8 cellular contexts compared by ENCODE assay signal in genomic region chr5:23820764-23821471, GRCh38.
DNase-seq lines count a peak whose midpoint lies in the region; ATAC-seq and TF ChIP-seq lines count a peak whose summit lies in the region.

No MANE protein-coding gene starts in this region.

- H3K4me2 ChIP-seq in PC-9, result no peak overlapping the region

- no peaks in the 10 kb centered on the region for H3K4me1 Mint-ChIP-seq in immature natural killer cell

- no peak overlapping the region for H2AFZ ChIP-seq in PC-9

- peak; percentile 74 for TF ChIP-seq CTCF in A673 (conservative IDR thresholded peaks at IDR 0.05; ENCODE audit: low read depth, low read length)
- peak; percentile 1 for TF ChIP-seq CTCF in HL-60 (IDR thresholded peaks at IDR 0.05; ENCODE audit: insufficient read depth, low read length)
- TF ChIP-seq CTCF in PC-9 (conservative IDR thresholded peaks at IDR 0.05), result peak; percentile 73
- TF ChIP-seq CTCF in foreskin keratinocyte (conservative IDR thresholded peaks at IDR 0.05), result peak; percentile 66

- H3K9me3 ChIP-seq in A673 (ENCODE audit: low read depth, low read length, poor library complexity, severe bottlenecking) (no peaks in the 10 kb centered on the region), PC-9 (ENCODE audit: insufficient read depth, low read depth) (no peaks in the 10 kb centered on the region)

- no peaks in the 10 kb centered on the region for H3K36me3 Mint-ChIP-seq in immature natural killer cell

- no peaks in the 10 kb centered on the region for H3K4me1 ChIP-seq in A673 (ENCODE audit: insufficient read depth, low read length, poor library complexity, severe bottlenecking)
- H3K4me1 ChIP-seq in PC-9 (replicated peaks; ENCODE audit: insufficient read depth), result no peaks in the 10 kb centered on the region
- H3K4me1 ChIP-seq in foreskin keratinocyte, result no peaks in the 10 kb centered on the region

- no peak overlapping the region for H3K27ac Mint-ChIP-seq in immature natural killer cell

- H3K27ac ChIP-seq in A673 (ENCODE audit: low read depth, low read length, poor library complexity, severe bottlenecking), result no peak overlapping the region
- H3K27ac ChIP-seq in HL-60 (replicated peaks), result no peak overlapping the region
- no peak overlapping the region for H3K27ac ChIP-seq in PC-9
- no peak overlapping the region for H3K27ac ChIP-seq in foreskin keratinocyte

- H3F3A ChIP-seq in PC-9 (ENCODE audit: insufficient read depth, low read depth), result no peaks in the 10 kb centered on the region

- H4K20me1 ChIP-seq in PC-9 (ENCODE audit: insufficient read depth), result no peaks in the 10 kb centered on the region

- H3K27me3 Mint-ChIP-seq in immature natural killer cell (ENCODE audit: low read depth in 3 of 3), result no peaks in the 10 kb centered on the region

- no peak overlapping the region for H3K4me3 Mint-ChIP-seq in immature natural killer cell

- POLR2A ChIA-PET in A673 (lab: Charles Lee; ENCODE audit: low non-redundant PET), result no interaction called here
- POLR2A ChIA-PET in PC-9 (lab: Charles Lee; ENCODE audit: unreplicated experiment), result interaction anchor here (0.5 kb wide), 1 partner anchor 467 kb away, joined by 16 read pairs; no protein-coding TSS in a partner anchor

- H3K27me3 ChIP-seq in A673 (replicated peaks; ENCODE audit: insufficient read depth, low read depth, low read length, poor library complexity) (no peaks in the 10 kb centered on the region), HL-60 (ENCODE audit: insufficient read depth, poor library complexity, severe bottlenecking) (no peaks in the 10 kb centered on the region), PC-9 (ENCODE audit: insufficient read depth, low read depth) (no peaks in the 10 kb centered on the region), foreskin keratinocyte (no peaks in the 10 kb centered on the region)

- DNase-seq in A673 (ENCODE audit: low spot score) (peak; percentile 69), HL-60 (ENCODE audit: low read depth in 1 of 2, low spot score in 1 of 2) (no peak), PC-9 (no peak), foreskin keratinocyte (peak; percentile 25 to 61), immature natural killer cell (no peak)
- DNase-seq in activated effector memory CD4-positive, alpha-beta T cell treated with anti-CD3 and anti-CD28 coated beads, Interleukin-2, amount 50 U/mL, for 16 hours, result no peak
- no peak for DNase-seq in stimulated activated CD4-positive, alpha-beta T cell treated with anti-CD3 and anti-CD28 coated beads, Interleukin-1b, Interleukin-23, amount 100 ng/mL, for 48 hours

- ATAC-seq in foreskin keratinocyte, result peak; percentile 77
- no peak for ATAC-seq in HG02852 (IDR thresholded peaks at IDR 0.05; ENCODE audit: unreplicated experiment)

- no peaks in the 10 kb centered on the region for H3K9me2 ChIP-seq in PC-9 (ENCODE audit: insufficient read depth)

- no peaks in the 10 kb centered on the region for H3K79me2 ChIP-seq in PC-9 (ENCODE audit: low read depth)

- H3K36me3 ChIP-seq in A673 (ENCODE audit: insufficient read depth, low read length, poor library complexity, severe bottlenecking), result no peaks in the 10 kb centered on the region
- no peaks in the 10 kb centered on the region for H3K36me3 ChIP-seq in PC-9 (ENCODE audit: low read depth)

- CTCF ChIA-PET in A673 (lab: Charles Lee) (interaction anchor here (0.6 kb wide), 1 partner anchor 290 kb away, joined by 3 read pairs; no protein-coding TSS in a partner anchor), PC-9 (lab: Charles Lee) (interaction anchor here (0.5 to 1.2 kb wide), 4 partner anchors 8 to 1670 kb away, joined by 3 to 6 read pairs (median 3); no protein-coding TSS in a partner anchor)

- no peak overlapping the region for H3K4me3 ChIP-seq in A673 (ENCODE audit: low read depth, low read length, poor library complexity, severe bottlenecking)
- H3K4me3 ChIP-seq in HL-60 (replicated peaks; ENCODE audit: insufficient read depth, low read length), result no peak overlapping the region
- no peak overlapping the region for H3K4me3 ChIP-seq in PC-9

- intact Hi-C loops in A673 (cut with micrococcal nuclease; ENCODE audit: unreplicated experiment), result loop anchor here (2.0 to 5.0 kb wide), 2 partner anchors 171 to 290 kb away; no protein-coding TSS in a partner anchor
- intact Hi-C loops in PC-9 (cut with micrococcal nuclease; ENCODE audit: unreplicated experiment), result loop anchor here (1.0 to 5.0 kb wide), 2 partner anchors 289 to 821 kb away; partner anchors contain the start of gene CDH10

- BruUV-seq in A673 (replicated peaks; lab: Mats Ljungman, UMichigan) (no TSS peak), PC-9 (replicated peaks; lab: Mats Ljungman, UMichigan) (no TSS peak)

- peaks cover 1 to 36% (median 15%) of the 10 kb centered on the region in 6 donors for H3K9me3 Mint-ChIP-seq in immature natural killer cell

Comparison
In these comparisons a context has a peak if more than half of its experiments do, and no peak if none do; other contexts are left out.
1. DNase-seq: peak in A673 (single experiment) and foreskin keratinocyte (2 of 2); none in HL-60 (0 of 2), PC-9 (0 of 2), immature natural killer cell (0 of 3), activated effector memory CD4-positive, alpha-beta T cell treated with anti-CD3 and anti-CD28 coated beads, Interleukin-2, amount 50 U/mL, for 16 hours (single experiment) and stimulated activated CD4-positive, alpha-beta T cell treated with anti-CD3 and anti-CD28 coated beads, Interleukin-1b, Interleukin-23, amount 100 ng/mL, for 48 hours (single experiment).
2. CTCF ChIP-seq: peak in every context shown above with its lines; median percentile 74 in A673; 73 in PC-9; 66 in foreskin keratinocyte; 1 in HL-60.